Comparison of ENCODE assay signal across 1 cellular context in the genomic region with DNA sequence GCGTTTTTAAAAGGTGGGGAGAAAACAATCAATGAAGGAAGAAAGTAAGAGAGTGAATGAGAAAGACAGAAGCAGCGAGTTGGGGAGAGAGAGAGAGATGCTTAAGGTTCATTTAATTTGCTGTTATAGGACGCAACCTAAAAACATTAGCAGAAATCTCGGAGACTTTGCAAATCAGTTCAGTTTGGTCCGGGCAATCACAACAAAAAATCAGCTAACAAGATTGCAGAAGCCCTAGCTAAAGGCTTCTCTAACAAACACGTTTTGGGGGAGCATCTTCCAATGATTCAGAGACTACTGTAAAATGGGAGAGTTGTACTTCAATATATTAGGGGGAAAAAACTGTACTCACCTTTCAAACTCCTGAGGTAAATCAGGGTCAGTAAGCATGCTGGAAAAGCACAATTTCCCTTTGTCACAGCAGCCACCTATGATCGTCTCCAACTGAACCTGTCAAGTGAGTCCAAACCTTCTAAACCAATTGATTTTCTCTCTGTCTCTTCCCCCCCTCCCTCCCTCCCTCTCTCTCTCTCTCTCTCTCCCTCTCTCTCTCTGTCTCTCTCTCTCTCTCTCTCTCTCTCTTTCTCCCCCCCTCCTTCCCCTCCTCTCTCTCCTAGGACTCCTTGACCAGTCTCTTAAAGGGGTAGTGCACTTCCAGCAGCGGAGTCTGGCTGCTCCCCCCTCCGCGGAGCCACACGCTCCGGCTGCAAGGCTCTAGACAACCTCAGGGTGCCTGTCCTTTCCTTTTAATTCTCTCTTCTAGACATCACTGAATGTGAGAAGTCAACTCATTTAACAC.
A peak's percentile ranks its signal among the peaks of the same experiment; 100 is the strongest.
TF ChIP-seq lines count a peak whose summit lies in the region.

SOX5 (minus strand) TSS at position 459 of the 799 bp plus-strand sequence; CDS start at position 390, 69 bp downstream.

TF ChIP-seq in HepG2, 621 proteins besides CTCF, POLR2A, EP300 and RAD21 (continued from another document and continues in another):
- TF ChIP-seq, protein P1, sequence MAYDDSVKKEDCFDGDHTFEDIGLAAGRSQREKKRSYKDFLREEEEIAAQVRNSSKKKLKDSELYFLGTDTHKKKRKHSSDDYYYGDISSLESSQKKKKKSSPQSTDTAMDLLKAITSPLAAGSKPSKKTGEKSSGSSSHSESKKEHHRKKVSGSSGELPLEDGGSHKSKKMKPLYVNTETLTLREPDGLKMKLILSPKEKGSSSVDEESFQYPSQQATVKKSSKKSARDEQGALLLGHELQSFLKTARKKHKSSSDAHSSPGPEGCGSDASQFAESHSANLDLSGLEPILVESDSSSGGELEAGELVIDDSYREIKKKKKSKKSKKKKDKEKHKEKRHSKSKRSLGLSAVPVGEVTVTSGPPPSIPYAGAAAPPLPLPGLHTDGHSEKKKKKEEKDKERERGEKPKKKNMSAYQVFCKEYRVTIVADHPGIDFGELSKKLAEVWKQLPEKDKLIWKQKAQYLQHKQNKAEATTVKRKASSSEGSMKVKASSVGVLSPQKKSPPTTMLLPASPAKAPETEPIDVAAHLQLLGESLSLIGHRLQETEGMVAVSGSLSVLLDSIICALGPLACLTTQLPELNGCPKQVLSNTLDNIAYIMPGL (CRISPR knock-in tag; IDR thresholded peaks at IDR 0.05; ENCODE audit: borderline replicate concordance in 1 of 2, low read depth in 1 of 2): peak in 1 of 2 experiments; percentile 35; a peak in 1 of 4 replicates
- peak; percentile 44; the same call in 1 of the 2 replicates for TF ChIP-seq TAF1 (CRISPR knock-in tag; IDR thresholded peaks at IDR 0.05)
- no peak for TF ChIP-seq ATRX (CRISPR knock-in tag; IDR thresholded peaks at IDR 0.05; ENCODE audit: borderline replicate concordance)
- TF ChIP-seq, protein P2, sequence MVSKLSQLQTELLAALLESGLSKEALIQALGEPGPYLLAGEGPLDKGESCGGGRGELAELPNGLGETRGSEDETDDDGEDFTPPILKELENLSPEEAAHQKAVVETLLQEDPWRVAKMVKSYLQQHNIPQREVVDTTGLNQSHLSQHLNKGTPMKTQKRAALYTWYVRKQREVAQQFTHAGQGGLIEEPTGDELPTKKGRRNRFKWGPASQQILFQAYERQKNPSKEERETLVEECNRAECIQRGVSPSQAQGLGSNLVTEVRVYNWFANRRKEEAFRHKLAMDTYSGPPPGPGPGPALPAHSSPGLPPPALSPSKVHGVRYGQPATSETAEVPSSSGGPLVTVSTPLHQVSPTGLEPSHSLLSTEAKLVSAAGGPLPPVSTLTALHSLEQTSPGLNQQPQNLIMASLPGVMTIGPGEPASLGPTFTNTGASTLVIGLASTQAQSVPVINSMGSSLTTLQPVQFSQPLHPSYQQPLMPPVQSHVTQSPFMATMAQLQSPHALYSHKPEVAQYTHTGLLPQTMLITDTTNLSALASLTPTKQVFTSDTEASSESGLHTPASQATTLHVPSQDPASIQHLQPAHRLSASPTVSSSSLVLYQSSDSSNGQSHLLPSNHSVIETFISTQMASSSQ (IDR thresholded peaks at IDR 0.05; ENCODE audit: low read depth): 0 out of 2 replicates have a peak, but pooled peaks have one; percentile 3
- TF ChIP-seq, protein P2 (CRISPR knock-in tag; IDR thresholded peaks at IDR 0.05; ENCODE audit: borderline replicate concordance): no peak
- peak; percentile 58; the same call in 1 of the 2 replicates for TF ChIP-seq ZNF746 (CRISPR knock-in tag; IDR thresholded peaks at IDR 0.05)
- peak; percentile 72; the same call in 1 of the 2 replicates for TF ChIP-seq TGIF2 (CRISPR knock-in tag; IDR thresholded peaks at IDR 0.05)
- peak; percentile 67; the same call in 1 of the 2 replicates for TF ChIP-seq GFI1 (CRISPR knock-in tag; IDR thresholded peaks at IDR 0.05; ENCODE audit: borderline replicate concordance)
- no peak for TF ChIP-seq ZBTB7A (CRISPR knock-in tag; IDR thresholded peaks at IDR 0.05)
- TF ChIP-seq ZNF350 (CRISPR knock-in tag; IDR thresholded peaks at IDR 0.05; ENCODE audit: borderline replicate concordance, low read depth): no peak
- peak; percentile 28; the same call in 1 of the 2 replicates for TF ChIP-seq PAXIP1 (CRISPR knock-in tag; conservative IDR thresholded peaks at IDR 0.05)
- no peak for TF ChIP-seq ATM (IDR thresholded peaks at IDR 0.05; ENCODE audit: borderline replicate concordance)
- 0 out of 2 replicates have a peak, but pooled peaks have one; percentile 18 for TF ChIP-seq TSC22D2 (CRISPR knock-in tag; IDR thresholded peaks at IDR 0.05; ENCODE audit: borderline replicate concordance)
- TF ChIP-seq ONECUT2 (CRISPR knock-in tag; IDR thresholded peaks at IDR 0.05): peak; percentile 58; the same call in 1 of the 2 replicates
- peak; percentile 30; the same call in 1 of the 2 replicates for TF ChIP-seq SALL1 (CRISPR knock-in tag; IDR thresholded peaks at IDR 0.05)
- TF ChIP-seq THRA (CRISPR knock-in tag; IDR thresholded peaks at IDR 0.05; ENCODE audit: borderline replicate concordance): peak; percentile 24; the same call in 1 of the 2 replicates
- no peak for TF ChIP-seq MTF2 (CRISPR knock-in tag; IDR thresholded peaks at IDR 0.05; ENCODE audit: borderline replicate concordance)
- TF ChIP-seq SOX13 (IDR thresholded peaks at IDR 0.05): peak; percentile 17; the same call in 1 of the 2 replicates
- 0 out of 4 replicates have a peak, but pooled peaks of 1 of the 2 experiments have one; percentile 37 for TF ChIP-seq SOX13 (CRISPR knock-in tag; conservative IDR thresholded peaks at IDR 0.05 in 1 of 2, IDR thresholded peaks at IDR 0.05 in 1 of 2)
- TF ChIP-seq RXRB (CRISPR knock-in tag; IDR thresholded peaks at IDR 0.05; ENCODE audit: borderline replicate concordance): 0 out of 2 replicates have a peak, but pooled peaks have one; percentile 23
- no peak for TF ChIP-seq NFYC (CRISPR knock-in tag; IDR thresholded peaks at IDR 0.05)
- TF ChIP-seq, protein P3, sequence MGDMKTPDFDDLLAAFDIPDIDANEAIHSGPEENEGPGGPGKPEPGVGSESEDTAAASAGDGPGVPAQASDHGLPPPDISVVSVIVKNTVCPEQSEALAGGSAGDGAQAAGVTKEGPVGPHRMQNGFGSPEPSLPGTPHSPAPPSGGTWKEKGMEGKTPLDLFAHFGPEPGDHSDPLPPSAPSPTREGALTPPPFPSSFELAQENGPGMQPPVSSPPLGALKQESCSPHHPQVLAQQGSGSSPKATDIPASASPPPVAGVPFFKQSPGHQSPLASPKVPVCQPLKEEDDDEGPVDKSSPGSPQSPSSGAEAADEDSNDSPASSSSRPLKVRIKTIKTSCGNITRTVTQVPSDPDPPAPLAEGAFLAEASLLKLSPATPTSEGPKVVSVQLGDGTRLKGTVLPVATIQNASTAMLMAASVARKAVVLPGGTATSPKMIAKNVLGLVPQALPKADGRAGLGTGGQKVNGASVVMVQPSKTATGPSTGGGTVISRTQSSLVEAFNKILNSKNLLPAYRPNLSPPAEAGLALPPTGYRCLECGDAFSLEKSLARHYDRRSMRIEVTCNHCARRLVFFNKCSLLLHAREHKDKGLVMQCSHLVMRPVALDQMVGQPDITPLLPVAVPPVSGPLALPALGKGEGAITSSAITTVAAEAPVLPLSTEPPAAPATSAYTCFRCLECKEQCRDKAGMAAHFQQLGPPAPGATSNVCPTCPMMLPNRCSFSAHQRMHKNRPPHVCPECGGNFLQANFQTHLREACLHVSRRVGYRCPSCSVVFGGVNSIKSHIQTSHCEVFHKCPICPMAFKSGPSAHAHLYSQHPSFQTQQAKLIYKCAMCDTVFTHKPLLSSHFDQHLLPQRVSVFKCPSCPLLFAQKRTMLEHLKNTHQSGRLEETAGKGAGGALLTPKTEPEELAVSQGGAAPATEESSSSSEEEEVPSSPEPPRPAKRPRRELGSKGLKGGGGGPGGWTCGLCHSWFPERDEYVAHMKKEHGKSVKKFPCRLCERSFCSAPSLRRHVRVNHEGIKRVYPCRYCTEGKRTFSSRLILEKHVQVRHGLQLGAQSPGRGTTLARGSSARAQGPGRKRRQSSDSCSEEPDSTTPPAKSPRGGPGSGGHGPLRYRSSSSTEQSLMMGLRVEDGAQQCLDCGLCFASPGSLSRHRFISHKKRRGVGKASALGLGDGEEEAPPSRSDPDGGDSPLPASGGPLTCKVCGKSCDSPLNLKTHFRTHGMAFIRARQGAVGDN (CRISPR knock-in tag; IDR thresholded peaks at IDR 0.05): 0 out of 2 replicates have a peak, but pooled peaks have one; percentile 14
- TF ChIP-seq ZNF644 (CRISPR knock-in tag; IDR thresholded peaks at IDR 0.05; ENCODE audit: low read depth): no peak
- TF ChIP-seq ZNF446 (CRISPR knock-in tag; IDR thresholded peaks at IDR 0.05): no peak
- peak; percentile 85; the same call in 1 of the 2 replicates for TF ChIP-seq SIN3A (IDR thresholded peaks at IDR 0.05; ENCODE audit: borderline replicate concordance, low read depth, low read length)
- peak; percentile 48; the same call in 1 of the 2 replicates for TF ChIP-seq GATAD2A (CRISPR knock-in tag; IDR thresholded peaks at IDR 0.05)
- TF ChIP-seq, protein P4, sequence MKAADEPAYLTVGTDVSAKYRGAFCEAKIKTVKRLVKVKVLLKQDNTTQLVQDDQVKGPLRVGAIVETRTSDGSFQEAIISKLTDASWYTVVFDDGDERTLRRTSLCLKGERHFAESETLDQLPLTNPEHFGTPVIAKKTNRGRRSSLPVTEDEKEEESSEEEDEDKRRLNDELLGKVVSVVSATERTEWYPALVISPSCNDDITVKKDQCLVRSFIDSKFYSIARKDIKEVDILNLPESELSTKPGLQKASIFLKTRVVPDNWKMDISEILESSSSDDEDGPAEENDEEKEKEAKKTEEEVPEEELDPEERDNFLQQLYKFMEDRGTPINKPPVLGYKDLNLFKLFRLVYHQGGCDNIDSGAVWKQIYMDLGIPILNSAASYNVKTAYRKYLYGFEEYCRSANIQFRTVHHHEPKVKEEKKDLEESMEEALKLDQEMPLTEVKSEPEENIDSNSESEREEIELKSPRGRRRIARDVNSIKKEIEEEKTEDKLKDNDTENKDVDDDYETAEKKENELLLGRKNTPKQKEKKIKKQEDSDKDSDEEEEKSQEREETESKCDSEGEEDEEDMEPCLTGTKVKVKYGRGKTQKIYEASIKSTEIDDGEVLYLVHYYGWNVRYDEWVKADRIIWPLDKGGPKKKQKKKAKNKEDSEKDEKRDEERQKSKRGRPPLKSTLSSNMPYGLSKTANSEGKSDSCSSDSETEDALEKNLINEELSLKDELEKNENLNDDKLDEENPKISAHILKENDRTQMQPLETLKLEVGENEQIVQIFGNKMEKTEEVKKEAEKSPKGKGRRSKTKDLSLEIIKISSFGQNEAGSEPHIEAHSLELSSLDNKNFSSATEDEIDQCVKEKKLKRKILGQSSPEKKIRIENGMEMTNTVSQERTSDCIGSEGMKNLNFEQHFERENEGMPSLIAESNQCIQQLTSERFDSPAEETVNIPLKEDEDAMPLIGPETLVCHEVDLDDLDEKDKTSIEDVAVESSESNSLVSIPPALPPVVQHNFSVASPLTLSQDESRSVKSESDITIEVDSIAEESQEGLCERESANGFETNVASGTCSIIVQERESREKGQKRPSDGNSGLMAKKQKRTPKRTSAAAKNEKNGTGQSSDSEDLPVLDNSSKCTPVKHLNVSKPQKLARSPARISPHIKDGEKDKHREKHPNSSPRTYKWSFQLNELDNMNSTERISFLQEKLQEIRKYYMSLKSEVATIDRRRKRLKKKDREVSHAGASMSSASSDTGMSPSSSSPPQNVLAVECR (CRISPR knock-in tag; IDR thresholded peaks at IDR 0.05; ENCODE audit: borderline replicate concordance): peak; percentile 40; the same call in 1 of the 2 replicates
- no peak for TF ChIP-seq ZKSCAN1 (IDR thresholded peaks at IDR 0.05; ENCODE audit: low read length)
